Comparison of ENCODE assay signal across 1 cellular context in genomic region chr10:69049564-69049955, GRCh38.
TF ChIP-seq lines count a peak whose summit lies in the region.

No MANE protein-coding gene starts in this region.

TF ChIP-seq in IMR-90, 13 proteins besides CTCF, POLR2A, EP300 and RAD21:
- TF ChIP-seq CHD1 (IDR thresholded peaks at IDR 0.05; ENCODE audit: low read depth, low read length) (no peak), MAFK (IDR thresholded peaks at IDR 0.05; ENCODE audit: low read depth, low read length) (no peak), RFX5 (IDR thresholded peaks at IDR 0.05; ENCODE audit: low read depth, low read length) (no peak), BHLHE40 (IDR thresholded peaks at IDR 0.05; ENCODE audit: low read depth, low read length) (no peak), CEBPB (IDR thresholded peaks at IDR 0.05; ENCODE audit: low read depth, low read length) (no peak), USF2 (IDR thresholded peaks at IDR 0.05; ENCODE audit: low read depth, low read length) (no peak), SMC3 (IDR thresholded peaks at IDR 0.05; ENCODE audit: low read depth, low read length) (no peak), NFE2L2 (IDR thresholded peaks at IDR 0.05; ENCODE audit: low read depth, low read length) (no peak), RCOR1 (IDR thresholded peaks at IDR 0.05; ENCODE audit: insufficient replicate concordance, low read length) (no peak), MXI1 (IDR thresholded peaks at IDR 0.05; ENCODE audit: borderline replicate concordance, low read depth, low read length) (no peak), FOS (IDR thresholded peaks at IDR 0.05; ENCODE audit: low read depth, low read length) (no peak), MAZ (IDR thresholded peaks at IDR 0.05; ENCODE audit: borderline replicate concordance, low read depth, low read length) (no peak)
- TF ChIP-seq, protein P1, sequence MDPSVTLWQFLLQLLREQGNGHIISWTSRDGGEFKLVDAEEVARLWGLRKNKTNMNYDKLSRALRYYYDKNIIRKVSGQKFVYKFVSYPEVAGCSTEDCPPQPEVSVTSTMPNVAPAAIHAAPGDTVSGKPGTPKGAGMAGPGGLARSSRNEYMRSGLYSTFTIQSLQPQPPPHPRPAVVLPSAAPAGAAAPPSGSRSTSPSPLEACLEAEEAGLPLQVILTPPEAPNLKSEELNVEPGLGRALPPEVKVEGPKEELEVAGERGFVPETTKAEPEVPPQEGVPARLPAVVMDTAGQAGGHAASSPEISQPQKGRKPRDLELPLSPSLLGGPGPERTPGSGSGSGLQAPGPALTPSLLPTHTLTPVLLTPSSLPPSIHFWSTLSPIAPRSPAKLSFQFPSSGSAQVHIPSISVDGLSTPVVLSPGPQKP (IDR thresholded peaks at IDR 0.05; ENCODE audit: borderline replicate concordance, low read depth, low read length): no peak
